In genomic region chr15:77568960-77569646, GRCh38 we compare ENCODE assay signal across 10 cellular contexts.
DNase-seq lines count a peak whose midpoint lies in the region; TF ChIP-seq lines count a peak whose summit lies in the region.
"Had no signal": no experiment of that assay in that cellular context is flagged by ENCODE, and none has a peak within 500 bp of the region (broad histone marks: within the 10 kb centered on the region; RNA-seq: fewer than 3 reads in every experiment).

No MANE protein-coding gene starts in this region.

- no peaks in the 10 kb centered on the region for H3K36me3 ChIP-seq in colonic mucosa
- no peaks in the 10 kb centered on the region for H3K36me3 ChIP-seq in mesenchymal stem cell (ENCODE audit: control insufficient read depth in 1 of 2, insufficient read depth in 2 of 2, low read depth in 1 of 2, low read length in 2 of 2)

- H3K4ac ChIP-seq in mesenchymal stem cell (ENCODE audit: low read depth in 1 of 2, low read length in 2 of 2): no peak overlapping the region

- H4K91ac ChIP-seq in mesenchymal stem cell (ENCODE audit: low read length): peak overlapping the region; percentile 2

- H3K27ac ChIP-seq in colonic mucosa (no peak overlapping the region), mesenchymal stem cell (ENCODE audit: low read length, poor library complexity, severe bottlenecking) (peak overlapping the region; percentile 15)
- H3K27ac ChIP-seq: 22Rv1 had no signal

- no peak overlapping the region for H2AK5ac ChIP-seq in mesenchymal stem cell (ENCODE audit: low read length, severe bottlenecking)

- no peak for TF ChIP-seq CTCF in colonic mucosa (IDR thresholded peaks at IDR 0.05)

- peak overlapping the region in 1 of 5 donors; percentile 23 for H3K4me3 Mint-ChIP-seq in immature natural killer cell
- H3K4me3 Mint-ChIP-seq: activated naive CD8-positive, alpha-beta T cell treated with anti-CD3 and anti-CD28 coated beads, Interleukin-2, amount 10 ng/mL, durations not matched to agents 7 days and 5 days had no signal

- H3K23ac ChIP-seq in mesenchymal stem cell (ENCODE audit: low read length in 2 of 2): no peak overlapping the region

- DNase-seq in NCI-H510A treated with DMSO at 0.1 percent for 48 hours (lab: John Stamatoyannopoulos, UW): peak; percentile 24
- no peak for DNase-seq in NCI-H510A (lab: John Stamatoyannopoulos, UW)
- no peak for DNase-seq in colonic mucosa
- DNase-seq in mesenchymal stem cell: peak; percentile 60
- DNase-seq in ureter (ENCODE audit: low spot score): peak; percentile 59
- no peak for DNase-seq in 8988T
- no peak for DNase-seq in GM19240 (ENCODE audit: insufficient read length, low spot score)
- DNase-seq in immature natural killer cell: no peak
- DNase-seq: activated naive CD8-positive, alpha-beta T cell treated with anti-CD3 and anti-CD28 coated beads, Interleukin-2, amount 10 ng/mL, durations not matched to agents 7 days and 5 days had no signal

- no peak overlapping the region for H2AFZ ChIP-seq in mesenchymal stem cell (ENCODE audit: low read depth, low read length)

- no peaks in the 10 kb centered on the region for H3K79me1 ChIP-seq in mesenchymal stem cell (replicated peaks; ENCODE audit: low read length, poor library complexity, severe bottlenecking)

- no peaks in the 10 kb centered on the region for H3K36me3 Mint-ChIP-seq in immature natural killer cell
- H3K36me3 Mint-ChIP-seq: activated naive CD8-positive, alpha-beta T cell treated with anti-CD3 and anti-CD28 coated beads, Interleukin-2, amount 10 ng/mL, durations not matched to agents 7 days and 5 days had no signal

- intact Hi-C loops in colonic mucosa (cut with DNase I): no loop called here

- H3K14ac ChIP-seq in mesenchymal stem cell (ENCODE audit: low read length in 2 of 2): no peak overlapping the region

- H3K4me3 ChIP-seq in colonic mucosa (peak overlapping the region; percentile 1), mesenchymal stem cell (ENCODE audit: insufficient read depth in 1 of 2, low read depth in 1 of 2, low read length in 2 of 2) (peak overlapping the region in 1 of 2 experiments; percentile 68)

- no peaks in the 10 kb centered on the region for H3K4me1 ChIP-seq in colonic mucosa
- peaks cover 16% of the 10 kb centered on the region for H3K4me1 ChIP-seq in mesenchymal stem cell (ENCODE audit: control insufficient read depth, insufficient read depth, low read depth, low read length)

- H3K27me3 Mint-ChIP-seq in immature natural killer cell (ENCODE audit: low read depth in 3 of 3): peaks cover 2 to 4% (median 2%) of the 10 kb centered on the region in 3 donors

- H2BK120ac ChIP-seq in mesenchymal stem cell (ENCODE audit: low read depth, low read length): no peak overlapping the region

- H3K9me3 ChIP-seq in colonic mucosa: no peaks in the 10 kb centered on the region
- H3K9me3 ChIP-seq in mesenchymal stem cell (ENCODE audit: control insufficient read depth, low read length): no peaks in the 10 kb centered on the region

- 56% methylated on average over 23 of the region's 23 CpGs for WGBS in mesenchymal stem cell

- H3K4me2 ChIP-seq in mesenchymal stem cell (ENCODE audit: low read length, poor library complexity, severe bottlenecking): peak overlapping the region; percentile 52

- H3K27ac Mint-ChIP-seq in immature natural killer cell: no peak overlapping the region
- H3K27ac Mint-ChIP-seq: activated naive CD8-positive, alpha-beta T cell treated with anti-CD3 and anti-CD28 coated beads, Interleukin-2, amount 10 ng/mL, durations not matched to agents 7 days and 5 days had no signal

- no peak overlapping the region for H2BK15ac ChIP-seq in mesenchymal stem cell (ENCODE audit: low read depth, poor library complexity, severe bottlenecking)

- no peaks in the 10 kb centered on the region for H3K27me3 ChIP-seq in colonic mucosa
- peaks cover 23 to 26% of the 10 kb centered on the region in 2 experiments for H3K27me3 ChIP-seq in mesenchymal stem cell (ENCODE audit: control insufficient read depth in 1 of 2, insufficient read depth in 1 of 2, low read length in 2 of 2)

- H3K9ac ChIP-seq in colonic mucosa (ENCODE audit: low read depth in 2 of 2, low read length in 2 of 2): no peak overlapping the region
- peak overlapping the region; percentile 58 for H3K9ac ChIP-seq in mesenchymal stem cell (ENCODE audit: low read length)

- H3K4me1 Mint-ChIP-seq in immature natural killer cell: peaks cover 0 to 2% of the 10 kb centered on the region in 2 donors
- H3K4me1 Mint-ChIP-seq: activated naive CD8-positive, alpha-beta T cell treated with anti-CD3 and anti-CD28 coated beads, Interleukin-2, amount 10 ng/mL, durations not matched to agents 7 days and 5 days had no signal

- peaks cover 0 to 2% (median 0%) of the 10 kb centered on the region in 6 donors for H3K9me3 Mint-ChIP-seq in immature natural killer cell
- H3K9me3 Mint-ChIP-seq: activated naive CD8-positive, alpha-beta T cell treated with anti-CD3 and anti-CD28 coated beads, Interleukin-2, amount 10 ng/mL, durations not matched to agents 7 days and 5 days had no signal

- H2BK12ac ChIP-seq in mesenchymal stem cell (ENCODE audit: low read length in 2 of 2): no peak overlapping the region

- H4K8ac ChIP-seq in mesenchymal stem cell (ENCODE audit: low read length): peak overlapping the region; percentile 4

- H2BK5ac ChIP-seq in mesenchymal stem cell (ENCODE audit: low read depth, low read length, poor library complexity, severe bottlenecking): no peak overlapping the region

- H3K18ac ChIP-seq in mesenchymal stem cell (ENCODE audit: low read depth in 1 of 2, low read length in 2 of 2): peak overlapping the region in 1 of 2 experiments; percentile 48

Comparison
In these comparisons a context has a peak if more than half of its experiments do, and no peak if none do; other contexts are left out.
1. DNase-seq: peak in NCI-H510A treated with DMSO at 0.1 percent for 48 hours (single experiment), mesenchymal stem cell (single experiment) and ureter (single experiment); none in NCI-H510A (single experiment), colonic mucosa (single experiment), 8988T (single experiment), GM19240 (single experiment) and immature natural killer cell (0 of 3).